In the genomic region with DNA sequence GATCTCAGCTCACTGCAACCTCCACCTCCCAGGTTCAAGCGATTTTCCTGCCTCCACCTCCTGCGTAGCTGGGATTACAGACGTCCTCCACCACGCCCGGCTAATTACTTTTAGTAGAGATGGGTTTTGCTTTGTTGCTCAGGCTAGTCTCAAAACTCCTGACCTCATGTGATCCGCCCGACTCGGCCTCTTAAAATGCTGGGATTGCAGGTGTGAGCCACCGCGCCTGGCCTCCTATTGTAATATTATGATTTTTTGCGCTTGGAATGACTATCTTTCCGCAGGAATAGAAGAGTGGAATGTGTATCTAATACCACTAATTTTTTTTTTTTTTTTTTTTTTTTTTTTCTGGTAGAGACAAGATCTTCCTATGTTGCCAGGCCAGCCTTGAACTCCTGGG, we compare ENCODE assay signal across 8 cellular contexts. TPM values are rescaled to one million over a fixed set of nuclear protein-coding genes. Genes with fewer than 3 reads are reported as not detected.
A peak's percentile ranks its signal among the peaks of the same experiment; 100 is the strongest.
DNase-seq lines count a peak whose midpoint lies in the region; ATAC-seq and TF ChIP-seq lines count a peak whose summit lies in the region.

No MANE protein-coding gene starts in this region.

- no peaks in the 10 kb centered on the region for H3K36me3 ChIP-seq in endocrine pancreas (ENCODE audit: control insufficient read depth, insufficient read depth, low read length)
- no peaks in the 10 kb centered on the region for H3K36me3 ChIP-seq in neutrophil
- H3K36me3 ChIP-seq in H7 (replicated peaks; ENCODE audit: control insufficient read depth, insufficient read depth, low read length) = no peaks in the 10 kb centered on the region

- H3K9me3 ChIP-seq in CD4-positive, alpha-beta T cell (ENCODE audit: control insufficient read depth, low read length) = no peaks in the 10 kb centered on the region
- no peaks in the 10 kb centered on the region for H3K9me3 ChIP-seq in endocrine pancreas (ENCODE audit: control insufficient read depth, low read length)
- H3K9me3 ChIP-seq in neutrophil = no peaks in the 10 kb centered on the region

- DNase-seq in CD4-positive, alpha-beta T cell = no peak
- DNase-seq in NB4 (ENCODE audit: low read depth) (no peak), H7 (no peak), NCI-H524 treated with DMSO at 0.1 percent for 48 hours (lab: John Stamatoyannopoulos, UW) (no peak), KBM-7 (no peak)

- no peaks in the 10 kb centered on the region for H3K27me3 ChIP-seq in CD4-positive, alpha-beta T cell (ENCODE audit: control insufficient read depth, insufficient read depth, low read length)
- no peaks in the 10 kb centered on the region for H3K27me3 ChIP-seq in endocrine pancreas (ENCODE audit: control insufficient read depth, insufficient read depth, low read length)
- no peaks in the 10 kb centered on the region for H3K27me3 ChIP-seq in neutrophil
- no peaks in the 10 kb centered on the region for H3K27me3 ChIP-seq in H7 (ENCODE audit: control insufficient read depth, insufficient read depth, low read length)

- no peak overlapping the region for H3K27ac ChIP-seq in CD4-positive, alpha-beta T cell (ENCODE audit: low read depth, low read length)
- peak overlapping the region; percentile 86 for H3K27ac ChIP-seq in neutrophil

- peak overlapping the region; percentile 87 for H3K27ac Mint-ChIP-seq in CD4-positive, alpha-beta T cell

- TF ChIP-seq POLR2A in NB4 (IDR thresholded peaks at IDR 0.05; ENCODE audit: extremely low read depth, insufficient read length) = no peak

- intact Hi-C loops in CD4-positive, alpha-beta T cell (cut with DNase I, micrococcal nuclease) = loop anchor here (2.0 to 10.0 kb wide), 5 partner anchors 61 to 817 kb away; partner anchors contain the start of genes EDEM1 (in 1 of the 2), ITPR1 (in 1 of the 2) and SUMF1 (in 1 of the 2)

- H3K4me1 ChIP-seq in endocrine pancreas (ENCODE audit: control insufficient read depth, insufficient read depth, low read length) (peaks cover 5% of the 10 kb centered on the region), neutrophil (ENCODE audit: control insufficient read depth in 1 of 2, insufficient read depth in 1 of 2, low read depth in 1 of 2, low read length in 1 of 2) (peaks cover 41 to 54% of the 10 kb centered on the region in 2 experiments)

- POLR2A ChIA-PET in CD4-positive, alpha-beta T cell (lab: Charles Lee) = interaction anchor here (1.0 to 2.8 kb wide), 4 partner anchors 31 to 73 kb away, joined by 3 to 28 read pairs (median 6); partner anchors contain the start of gene EDEM1

- in situ Hi-C loops in KBM-7 (cut with MboI; ENCODE audit: low pct_unique_long_range_greater_than_20kb, low sequenced_read_pairs) = no loop called here

- no peak overlapping the region for H3K9ac ChIP-seq in endocrine pancreas (ENCODE audit: control insufficient read depth, insufficient read depth, low read length)

- H3K36me3 Mint-ChIP-seq in CD4-positive, alpha-beta T cell (ENCODE audit: low read depth) = peaks cover 33% of the 10 kb centered on the region

- no peak for ATAC-seq in CD4-positive, alpha-beta T cell (ENCODE audit: poor library complexity)
- ATAC-seq in GM19395 (IDR thresholded peaks at IDR 0.05; ENCODE audit: unreplicated experiment) = no peak

- no peak for TF ChIP-seq CTCF in CD4-positive, alpha-beta T cell (IDR thresholded peaks at IDR 0.05)
- no peak for TF ChIP-seq CTCF in NB4 (IDR thresholded peaks at IDR 0.05; ENCODE audit: low read depth, low read length)
- TF ChIP-seq CTCF in neutrophil (IDR thresholded peaks at IDR 0.05) = no peak

- no peaks in the 10 kb centered on the region for H3K27me3 Mint-ChIP-seq in CD4-positive, alpha-beta T cell

- CTCF ChIA-PET in CD4-positive, alpha-beta T cell (lab: Charles Lee) = interaction anchor here (1.8 to 3.5 kb wide), 2 partner anchors 13 to 65 kb away, joined by 5 to 10 read pairs; no protein-coding TSS in a partner anchor

- no peaks in the 10 kb centered on the region for H3K9me3 Mint-ChIP-seq in CD4-positive, alpha-beta T cell

- peak overlapping the region; percentile 87 for H3K4me3 Mint-ChIP-seq in CD4-positive, alpha-beta T cell

- H3K4me3 ChIP-seq in NB4 (ENCODE audit: low read depth, low read length) (peak overlapping the region; percentile 68), endocrine pancreas (ENCODE audit: control insufficient read depth, insufficient read depth, low read length) (peak overlapping the region; percentile 85), neutrophil (ENCODE audit: low read depth in 1 of 2, low read length in 1 of 2) (peak overlapping the region in 1 of 2 experiments; percentile 80), H7 (ENCODE audit: insufficient read depth, low read depth, low read length) (no peak overlapping the region)

- H3K4me1 Mint-ChIP-seq in CD4-positive, alpha-beta T cell (ENCODE audit: low read depth) = peaks cover 61% of the 10 kb centered on the region

RNA-seq across cellular contexts. Expression of gene ARL8B, which starts 1.8 kb away (rescaled TPM):
- 10 to 100 TPM; 48.5 to 49.7 TPM for total RNA-seq in CD4-positive, alpha-beta T cell
- 30.7 and 39.6 TPM in 2 replicates for total RNA-seq in H7 (2014; rRNA removed; shearing (Covaris generic))
